1 cellular context compared by ENCODE assay signal in the genomic region with DNA sequence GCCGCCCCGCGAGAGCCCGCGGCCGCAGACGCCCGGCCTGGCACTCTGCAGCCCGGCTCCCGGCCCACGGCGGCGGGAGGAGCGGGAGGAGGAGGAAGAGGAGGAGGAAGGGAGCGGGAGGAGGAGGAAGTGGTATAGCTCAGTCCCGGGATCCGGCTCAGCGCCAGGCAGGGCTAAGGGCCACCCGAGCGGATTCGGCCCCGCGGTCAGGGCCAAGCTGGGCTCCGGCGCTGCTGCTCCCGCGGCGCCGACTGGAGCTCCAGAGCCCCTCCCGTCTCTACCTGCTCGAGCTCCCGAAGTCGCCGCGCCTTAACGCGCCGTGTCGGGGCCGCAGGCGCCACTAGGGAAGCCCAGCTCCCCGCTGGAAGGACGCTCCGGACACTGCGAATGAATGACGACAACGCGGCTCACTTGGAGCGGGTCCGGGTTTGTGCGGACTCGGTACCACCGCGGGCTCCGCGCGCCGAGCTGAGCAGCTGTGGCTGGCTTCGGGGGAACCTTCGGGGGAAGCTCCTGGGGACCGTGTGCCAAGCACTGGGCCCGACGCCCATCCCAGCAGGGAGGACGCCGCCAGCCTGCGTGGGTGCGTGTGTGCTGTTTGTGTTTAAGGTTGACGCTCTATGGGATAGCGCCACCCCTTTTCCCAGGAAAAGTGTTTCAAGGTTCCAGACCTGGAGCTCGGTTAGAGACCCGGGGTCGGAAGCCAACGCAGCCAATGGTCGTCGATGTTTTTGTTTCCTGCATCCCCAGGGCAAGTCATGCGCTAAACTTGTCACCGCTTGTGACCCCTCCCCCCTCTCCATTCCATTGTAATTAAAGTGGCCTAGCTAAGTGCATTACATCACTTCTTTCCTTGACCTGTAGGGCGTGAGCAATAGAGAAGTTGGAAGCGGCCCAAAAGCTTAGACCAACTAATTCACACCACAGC.
TF ChIP-seq lines count a peak whose summit lies in the region.

A gene (minus strand): TSS at position 94 of the 928 bp plus-strand sequence. CDS start 340 bp downstream, outside the sequence.

TF ChIP-seq in HEK293, 187 proteins besides CTCF, POLR2A, EP300 and RAD21 (continued from another document and continues in another):
- peak; percentile 17; the same call in 1 of the 2 replicates for TF ChIP-seq KLF7 (tag by site-specific recombination; IDR thresholded peaks at IDR 0.05; ENCODE audit: borderline replicate concordance)
- peak; percentile 93 for TF ChIP-seq ZIC2 (tag by site-specific recombination; IDR thresholded peaks at IDR 0.05)
- no peak for TF ChIP-seq ZNF626 (tag by site-specific recombination; IDR thresholded peaks at IDR 0.05)
- TF ChIP-seq, protein P1, sequence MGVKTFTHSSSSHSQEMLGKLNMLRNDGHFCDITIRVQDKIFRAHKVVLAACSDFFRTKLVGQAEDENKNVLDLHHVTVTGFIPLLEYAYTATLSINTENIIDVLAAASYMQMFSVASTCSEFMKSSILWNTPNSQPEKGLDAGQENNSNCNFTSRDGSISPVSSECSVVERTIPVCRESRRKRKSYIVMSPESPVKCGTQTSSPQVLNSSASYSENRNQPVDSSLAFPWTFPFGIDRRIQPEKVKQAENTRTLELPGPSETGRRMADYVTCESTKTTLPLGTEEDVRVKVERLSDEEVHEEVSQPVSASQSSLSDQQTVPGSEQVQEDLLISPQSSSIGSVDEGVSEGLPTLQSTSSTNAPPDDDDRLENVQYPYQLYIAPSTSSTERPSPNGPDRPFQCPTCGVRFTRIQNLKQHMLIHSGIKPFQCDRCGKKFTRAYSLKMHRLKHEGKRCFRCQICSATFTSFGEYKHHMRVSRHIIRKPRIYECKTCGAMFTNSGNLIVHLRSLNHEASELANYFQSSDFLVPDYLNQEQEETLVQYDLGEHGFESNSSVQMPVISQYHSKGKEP (tag by site-specific recombination; IDR thresholded peaks at IDR 0.05): peak; percentile 91
- TF ChIP-seq, protein P2, sequence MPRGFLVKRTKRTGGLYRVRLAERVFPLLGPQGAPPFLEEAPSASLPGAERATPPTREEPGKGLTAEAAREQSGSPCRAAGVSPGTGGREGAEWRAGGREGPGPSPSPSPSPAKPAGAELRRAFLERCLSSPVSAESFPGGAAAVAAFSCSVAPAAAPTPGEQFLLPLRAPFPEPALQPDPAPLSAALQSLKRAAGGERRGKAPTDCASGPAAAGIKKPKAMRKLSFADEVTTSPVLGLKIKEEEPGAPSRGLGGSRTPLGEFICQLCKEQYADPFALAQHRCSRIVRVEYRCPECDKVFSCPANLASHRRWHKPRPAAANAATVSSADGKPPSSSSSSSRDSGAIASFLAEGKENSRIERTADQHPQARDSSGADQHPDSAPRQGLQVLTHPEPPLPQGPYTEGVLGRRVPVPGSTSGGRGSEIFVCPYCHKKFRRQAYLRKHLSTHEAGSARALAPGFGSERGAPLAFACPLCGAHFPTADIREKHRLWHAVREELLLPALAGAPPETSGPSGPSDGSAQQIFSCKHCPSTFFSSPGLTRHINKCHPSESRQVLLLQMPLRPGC (tag by site-specific recombination; IDR thresholded peaks at IDR 0.05): peak; percentile 93
- TF ChIP-seq, protein P3, sequence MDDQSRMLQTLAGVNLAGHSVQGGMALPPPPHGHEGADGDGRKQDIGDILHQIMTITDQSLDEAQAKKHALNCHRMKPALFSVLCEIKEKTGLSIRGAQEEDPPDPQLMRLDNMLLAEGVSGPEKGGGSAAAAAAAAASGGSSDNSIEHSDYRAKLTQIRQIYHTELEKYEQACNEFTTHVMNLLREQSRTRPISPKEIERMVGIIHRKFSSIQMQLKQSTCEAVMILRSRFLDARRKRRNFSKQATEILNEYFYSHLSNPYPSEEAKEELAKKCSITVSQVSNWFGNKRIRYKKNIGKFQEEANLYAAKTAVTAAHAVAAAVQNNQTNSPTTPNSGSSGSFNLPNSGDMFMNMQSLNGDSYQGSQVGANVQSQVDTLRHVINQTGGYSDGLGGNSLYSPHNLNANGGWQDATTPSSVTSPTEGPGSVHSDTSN (CRISPR knock-in tag; IDR thresholded peaks at IDR 0.05): no peak
- TF ChIP-seq, protein P4, sequence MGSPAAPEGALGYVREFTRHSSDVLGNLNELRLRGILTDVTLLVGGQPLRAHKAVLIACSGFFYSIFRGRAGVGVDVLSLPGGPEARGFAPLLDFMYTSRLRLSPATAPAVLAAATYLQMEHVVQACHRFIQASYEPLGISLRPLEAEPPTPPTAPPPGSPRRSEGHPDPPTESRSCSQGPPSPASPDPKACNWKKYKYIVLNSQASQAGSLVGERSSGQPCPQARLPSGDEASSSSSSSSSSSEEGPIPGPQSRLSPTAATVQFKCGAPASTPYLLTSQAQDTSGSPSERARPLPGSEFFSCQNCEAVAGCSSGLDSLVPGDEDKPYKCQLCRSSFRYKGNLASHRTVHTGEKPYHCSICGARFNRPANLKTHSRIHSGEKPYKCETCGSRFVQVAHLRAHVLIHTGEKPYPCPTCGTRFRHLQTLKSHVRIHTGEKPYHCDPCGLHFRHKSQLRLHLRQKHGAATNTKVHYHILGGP (tag by site-specific recombination; IDR thresholded peaks at IDR 0.05): peak; percentile 25; the same call in 1 of the 2 replicates
- peak; percentile 78; the same call in 1 of the 2 replicates for TF ChIP-seq ZNF777 (tag by site-specific recombination; IDR thresholded peaks at IDR 0.05; ENCODE audit: borderline replicate concordance)
- peak; percentile 83; the same call in 1 of the 2 replicates for TF ChIP-seq SCRT1 (tag by site-specific recombination; IDR thresholded peaks at IDR 0.05; ENCODE audit: borderline replicate concordance)
- TF ChIP-seq, protein P5, sequence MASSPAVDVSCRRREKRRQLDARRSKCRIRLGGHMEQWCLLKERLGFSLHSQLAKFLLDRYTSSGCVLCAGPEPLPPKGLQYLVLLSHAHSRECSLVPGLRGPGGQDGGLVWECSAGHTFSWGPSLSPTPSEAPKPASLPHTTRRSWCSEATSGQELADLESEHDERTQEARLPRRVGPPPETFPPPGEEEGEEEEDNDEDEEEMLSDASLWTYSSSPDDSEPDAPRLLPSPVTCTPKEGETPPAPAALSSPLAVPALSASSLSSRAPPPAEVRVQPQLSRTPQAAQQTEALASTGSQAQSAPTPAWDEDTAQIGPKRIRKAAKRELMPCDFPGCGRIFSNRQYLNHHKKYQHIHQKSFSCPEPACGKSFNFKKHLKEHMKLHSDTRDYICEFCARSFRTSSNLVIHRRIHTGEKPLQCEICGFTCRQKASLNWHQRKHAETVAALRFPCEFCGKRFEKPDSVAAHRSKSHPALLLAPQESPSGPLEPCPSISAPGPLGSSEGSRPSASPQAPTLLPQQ (tag by site-specific recombination; IDR thresholded peaks at IDR 0.05): peak; percentile 93
- TF ChIP-seq, protein P6, sequence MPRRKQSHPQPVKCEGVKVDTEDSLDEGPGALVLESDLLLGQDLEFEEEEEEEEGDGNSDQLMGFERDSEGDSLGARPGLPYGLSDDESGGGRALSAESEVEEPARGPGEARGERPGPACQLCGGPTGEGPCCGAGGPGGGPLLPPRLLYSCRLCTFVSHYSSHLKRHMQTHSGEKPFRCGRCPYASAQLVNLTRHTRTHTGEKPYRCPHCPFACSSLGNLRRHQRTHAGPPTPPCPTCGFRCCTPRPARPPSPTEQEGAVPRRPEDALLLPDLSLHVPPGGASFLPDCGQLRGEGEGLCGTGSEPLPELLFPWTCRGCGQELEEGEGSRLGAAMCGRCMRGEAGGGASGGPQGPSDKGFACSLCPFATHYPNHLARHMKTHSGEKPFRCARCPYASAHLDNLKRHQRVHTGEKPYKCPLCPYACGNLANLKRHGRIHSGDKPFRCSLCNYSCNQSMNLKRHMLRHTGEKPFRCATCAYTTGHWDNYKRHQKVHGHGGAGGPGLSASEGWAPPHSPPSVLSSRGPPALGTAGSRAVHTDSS (tag by site-specific recombination; IDR thresholded peaks at IDR 0.05): peak; percentile 90
- no peak for TF ChIP-seq ZNF658 (tag by site-specific recombination; IDR thresholded peaks at IDR 0.05)
- TF ChIP-seq ZNF335 (tag by site-specific recombination; conservative IDR thresholded peaks at IDR 0.05): peak; percentile 89
- peak; percentile 77 for TF ChIP-seq PRDM1 (tag by site-specific recombination; IDR thresholded peaks at IDR 0.05)
- no peak; the same call in 1 of the 2 replicates for TF ChIP-seq REPIN1 (tag by site-specific recombination; IDR thresholded peaks at IDR 0.05; ENCODE audit: low read depth)
- peak; percentile 79; the same call in 1 of the 2 replicates for TF ChIP-seq ZNF24 (tag by site-specific recombination; IDR thresholded peaks at IDR 0.05)
- TF ChIP-seq GLIS2 (tag by site-specific recombination; IDR thresholded peaks at IDR 0.05): peak; percentile 90
- TF ChIP-seq ZXDB (tag by site-specific recombination; IDR thresholded peaks at IDR 0.05): peak; percentile 84
- TF ChIP-seq, protein P7, sequence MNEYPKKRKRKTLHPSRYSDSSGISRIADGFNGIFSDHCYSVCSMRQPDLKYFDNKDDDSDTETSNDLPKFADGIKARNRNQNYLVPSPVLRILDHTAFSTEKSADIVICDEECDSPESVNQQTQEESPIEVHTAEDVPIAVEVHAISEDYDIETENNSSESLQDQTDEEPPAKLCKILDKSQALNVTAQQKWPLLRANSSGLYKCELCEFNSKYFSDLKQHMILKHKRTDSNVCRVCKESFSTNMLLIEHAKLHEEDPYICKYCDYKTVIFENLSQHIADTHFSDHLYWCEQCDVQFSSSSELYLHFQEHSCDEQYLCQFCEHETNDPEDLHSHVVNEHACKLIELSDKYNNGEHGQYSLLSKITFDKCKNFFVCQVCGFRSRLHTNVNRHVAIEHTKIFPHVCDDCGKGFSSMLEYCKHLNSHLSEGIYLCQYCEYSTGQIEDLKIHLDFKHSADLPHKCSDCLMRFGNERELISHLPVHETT (tag by site-specific recombination; IDR thresholded peaks at IDR 0.05): peak; percentile 80
- TF ChIP-seq ZNF558 (tag by site-specific recombination; IDR thresholded peaks at IDR 0.05): peak; percentile 77; the same call in 1 of the 2 replicates
- no peak for TF ChIP-seq ZNF530 (tag by site-specific recombination; IDR thresholded peaks at IDR 0.05; ENCODE audit: low read depth)
- TF ChIP-seq, protein P8, sequence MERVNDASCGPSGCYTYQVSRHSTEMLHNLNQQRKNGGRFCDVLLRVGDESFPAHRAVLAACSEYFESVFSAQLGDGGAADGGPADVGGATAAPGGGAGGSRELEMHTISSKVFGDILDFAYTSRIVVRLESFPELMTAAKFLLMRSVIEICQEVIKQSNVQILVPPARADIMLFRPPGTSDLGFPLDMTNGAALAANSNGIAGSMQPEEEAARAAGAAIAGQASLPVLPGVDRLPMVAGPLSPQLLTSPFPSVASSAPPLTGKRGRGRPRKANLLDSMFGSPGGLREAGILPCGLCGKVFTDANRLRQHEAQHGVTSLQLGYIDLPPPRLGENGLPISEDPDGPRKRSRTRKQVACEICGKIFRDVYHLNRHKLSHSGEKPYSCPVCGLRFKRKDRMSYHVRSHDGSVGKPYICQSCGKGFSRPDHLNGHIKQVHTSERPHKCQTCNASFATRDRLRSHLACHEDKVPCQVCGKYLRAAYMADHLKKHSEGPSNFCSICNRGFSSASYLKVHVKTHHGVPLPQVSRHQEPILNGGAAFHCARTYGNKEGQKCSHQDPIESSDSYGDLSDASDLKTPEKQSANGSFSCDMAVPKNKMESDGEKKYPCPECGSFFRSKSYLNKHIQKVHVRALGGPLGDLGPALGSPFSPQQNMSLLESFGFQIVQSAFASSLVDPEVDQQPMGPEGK (tag by site-specific recombination; IDR thresholded peaks at IDR 0.05): peak; percentile 55
- peak; percentile 23; the same call in 1 of the 2 replicates for TF ChIP-seq ZNF391 (tag by site-specific recombination; IDR thresholded peaks at IDR 0.05; ENCODE audit: borderline replicate concordance, low read depth)
- TF ChIP-seq ZNF529 (tag by site-specific recombination; IDR thresholded peaks at IDR 0.05; ENCODE audit: insufficient replicate concordance): no peak
- no peak for TF ChIP-seq ZNF350 (tag by site-specific recombination; IDR thresholded peaks at IDR 0.05)
- TF ChIP-seq ZBTB1 (tag by site-specific recombination; IDR thresholded peaks at IDR 0.05): no peak
- peak; percentile 99 for TF ChIP-seq IKZF3 (tag by site-specific recombination; IDR thresholded peaks at IDR 0.05)
- TF ChIP-seq, protein P9, sequence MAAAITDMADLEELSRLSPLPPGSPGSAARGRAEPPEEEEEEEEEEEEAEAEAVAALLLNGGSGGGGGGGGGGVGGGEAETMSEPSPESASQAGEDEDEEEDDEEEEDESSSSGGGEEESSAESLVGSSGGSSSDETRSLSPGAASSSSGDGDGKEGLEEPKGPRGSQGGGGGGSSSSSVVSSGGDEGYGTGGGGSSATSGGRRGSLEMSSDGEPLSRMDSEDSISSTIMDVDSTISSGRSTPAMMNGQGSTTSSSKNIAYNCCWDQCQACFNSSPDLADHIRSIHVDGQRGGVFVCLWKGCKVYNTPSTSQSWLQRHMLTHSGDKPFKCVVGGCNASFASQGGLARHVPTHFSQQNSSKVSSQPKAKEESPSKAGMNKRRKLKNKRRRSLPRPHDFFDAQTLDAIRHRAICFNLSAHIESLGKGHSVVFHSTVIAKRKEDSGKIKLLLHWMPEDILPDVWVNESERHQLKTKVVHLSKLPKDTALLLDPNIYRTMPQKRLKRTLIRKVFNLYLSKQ (tag by site-specific recombination; IDR thresholded peaks at IDR 0.05; ENCODE audit: borderline replicate concordance): no peak
- TF ChIP-seq KLF9 (tag by site-specific recombination; IDR thresholded peaks at IDR 0.05; ENCODE audit: low read depth): peak; percentile 56; the same call in 1 of the 2 replicates
- no peak for TF ChIP-seq ZNF830 (tag by site-specific recombination; IDR thresholded peaks at IDR 0.05; ENCODE audit: low read depth)
- TF ChIP-seq GLI4 (tag by site-specific recombination; IDR thresholded peaks at IDR 0.05): 0 out of 2 replicates have a peak, but pooled peaks have one; percentile 48
- peak; percentile 38; the same call in 1 of the 2 replicates for TF ChIP-seq ZBTB21 (tag by site-specific recombination; IDR thresholded peaks at IDR 0.05)
- TF ChIP-seq ZNF629 (tag by site-specific recombination; IDR thresholded peaks at IDR 0.05): peak; percentile 93
- TF ChIP-seq ZBTB17 (tag by site-specific recombination; IDR thresholded peaks at IDR 0.05): peak; percentile 73
- TF ChIP-seq, protein P10, sequence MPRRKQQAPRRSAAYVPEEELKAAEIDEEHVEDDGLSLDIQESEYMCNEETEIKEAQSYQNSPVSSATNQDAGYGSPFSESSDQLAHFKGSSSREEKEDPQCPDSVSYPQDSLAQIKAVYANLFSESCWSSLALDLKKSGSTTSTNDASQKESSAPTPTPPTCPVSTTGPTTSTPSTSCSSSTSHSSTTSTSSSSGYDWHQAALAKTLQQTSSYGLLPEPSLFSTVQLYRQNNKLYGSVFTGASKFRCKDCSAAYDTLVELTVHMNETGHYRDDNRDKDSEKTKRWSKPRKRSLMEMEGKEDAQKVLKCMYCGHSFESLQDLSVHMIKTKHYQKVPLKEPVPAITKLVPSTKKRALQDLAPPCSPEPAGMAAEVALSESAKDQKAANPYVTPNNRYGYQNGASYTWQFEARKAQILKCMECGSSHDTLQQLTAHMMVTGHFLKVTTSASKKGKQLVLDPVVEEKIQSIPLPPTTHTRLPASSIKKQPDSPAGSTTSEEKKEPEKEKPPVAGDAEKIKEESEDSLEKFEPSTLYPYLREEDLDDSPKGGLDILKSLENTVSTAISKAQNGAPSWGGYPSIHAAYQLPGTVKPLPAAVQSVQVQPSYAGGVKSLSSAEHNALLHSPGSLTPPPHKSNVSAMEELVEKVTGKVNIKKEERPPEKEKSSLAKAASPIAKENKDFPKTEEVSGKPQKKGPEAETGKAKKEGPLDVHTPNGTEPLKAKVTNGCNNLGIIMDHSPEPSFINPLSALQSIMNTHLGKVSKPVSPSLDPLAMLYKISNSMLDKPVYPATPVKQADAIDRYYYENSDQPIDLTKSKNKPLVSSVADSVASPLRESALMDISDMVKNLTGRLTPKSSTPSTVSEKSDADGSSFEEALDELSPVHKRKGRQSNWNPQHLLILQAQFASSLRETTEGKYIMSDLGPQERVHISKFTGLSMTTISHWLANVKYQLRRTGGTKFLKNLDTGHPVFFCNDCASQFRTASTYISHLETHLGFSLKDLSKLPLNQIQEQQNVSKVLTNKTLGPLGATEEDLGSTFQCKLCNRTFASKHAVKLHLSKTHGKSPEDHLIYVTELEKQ (tag by site-specific recombination; IDR thresholded peaks at IDR 0.05; ENCODE audit: borderline replicate concordance): peak; percentile 89
- no peak for TF ChIP-seq ZNF169 (tag by site-specific recombination; IDR thresholded peaks at IDR 0.05)
